In genomic region chr2:101751875-101752619, GRCh38 we compare ENCODE assay signal across 8 cellular contexts. TPM values are rescaled to one million over a fixed set of nuclear protein-coding genes. Genes with fewer than 3 reads are reported as not detected.
DNase-seq lines count a peak whose midpoint lies in the region; ATAC-seq and TF ChIP-seq lines count a peak whose summit lies in the region.

No MANE protein-coding gene starts in this region.

- peaks cover 26 to 48% of the 10 kb centered on the region in 2 experiments for H3K4me1 ChIP-seq in neutrophil (ENCODE audit: control insufficient read depth in 1 of 2, insufficient read depth in 1 of 2, low read depth in 1 of 2, low read length in 1 of 2)

- intact Hi-C loops in activated CD4-positive, alpha-beta memory T cell treated with anti-CD3 and anti-CD28 coated beads for 36 hours (cut with micrococcal nuclease) = no loop called here

- H3K4me3 Mint-ChIP-seq in T-cell (peak overlapping the region in 1 of 3 donors; percentile 45), immature natural killer cell (no peak overlapping the region)
- H3K4me3 Mint-ChIP-seq in activated CD4-positive, alpha-beta memory T cell treated with anti-CD3 and anti-CD28 coated beads for 36 hours = no peak overlapping the region

- no peaks in the 10 kb centered on the region for H3K36me3 ChIP-seq in neutrophil

- no peak overlapping the region for H3K4me3 ChIP-seq in neutrophil (ENCODE audit: low read depth in 1 of 2, low read length in 1 of 2)

- POLR2A ChIA-PET in T-cell (lab: Charles Lee) = interaction anchor here in 1 of 2 donors (0.6 kb wide), 1 partner anchor 11 kb away, joined by 3 read pairs; no protein-coding TSS in a partner anchor
- POLR2A ChIA-PET in activated CD4-positive, alpha-beta memory T cell treated with anti-CD3 and anti-CD28 coated beads for 36 hours (lab: Charles Lee) = interaction anchor here (0.8 kb wide), 1 partner anchor 10 kb away, joined by 3 read pairs; no protein-coding TSS in a partner anchor

- H3K9me3 Mint-ChIP-seq in T-cell = no peaks in the 10 kb centered on the region
- no peaks in the 10 kb centered on the region for H3K9me3 Mint-ChIP-seq in immature natural killer cell
- no peaks in the 10 kb centered on the region for H3K9me3 Mint-ChIP-seq in activated CD4-positive, alpha-beta memory T cell treated with anti-CD3 and anti-CD28 coated beads for 36 hours

- H3K4me1 Mint-ChIP-seq in T-cell (peaks cover 79% of the 10 kb centered on the region in 3 donors), immature natural killer cell (peaks cover 42 to 64% of the 10 kb centered on the region in 2 donors)
- peaks cover 69% of the 10 kb centered on the region for H3K4me1 Mint-ChIP-seq in activated CD4-positive, alpha-beta memory T cell treated with anti-CD3 and anti-CD28 coated beads for 36 hours (ENCODE audit: low read depth)

- H3K27me3 Mint-ChIP-seq in T-cell = no peaks in the 10 kb centered on the region
- H3K27me3 Mint-ChIP-seq in immature natural killer cell (ENCODE audit: low read depth in 3 of 3) = no peaks in the 10 kb centered on the region
- no peaks in the 10 kb centered on the region for H3K27me3 Mint-ChIP-seq in activated CD4-positive, alpha-beta memory T cell treated with anti-CD3 and anti-CD28 coated beads for 36 hours

- peak overlapping the region; percentile 24 to 35 for H3K27ac Mint-ChIP-seq in T-cell
- H3K27ac Mint-ChIP-seq in immature natural killer cell = peak overlapping the region in 1 of 6 donors; percentile 0
- H3K27ac Mint-ChIP-seq in activated CD4-positive, alpha-beta memory T cell treated with anti-CD3 and anti-CD28 coated beads for 36 hours = no peak overlapping the region

- no peaks in the 10 kb centered on the region for H3K27me3 ChIP-seq in neutrophil

- H3K36me3 Mint-ChIP-seq in T-cell (peaks cover 6% of the 10 kb centered on the region), immature natural killer cell (no peaks in the 10 kb centered on the region)
- H3K36me3 Mint-ChIP-seq in activated CD4-positive, alpha-beta memory T cell treated with anti-CD3 and anti-CD28 coated beads for 36 hours = peaks cover 1% of the 10 kb centered on the region

- TF ChIP-seq CTCF in neutrophil (IDR thresholded peaks at IDR 0.05) = no peak

- no peaks in the 10 kb centered on the region for H3K9me3 ChIP-seq in neutrophil

- ATAC-seq in GM18861 (IDR thresholded peaks at IDR 0.05; ENCODE audit: unreplicated experiment) (peak; percentile 89), HG02885 (IDR thresholded peaks at IDR 0.05; ENCODE audit: poor library complexity, unreplicated experiment) (peak; percentile 69), T-cell (replicated peaks in 1 of 4) (peak in 1 of 4 experiments; percentile 34)

- CTCF ChIA-PET in T-cell (lab: Charles Lee) = interaction anchor here (0.8 to 1.1 kb wide), 2 partner anchors 15 to 72 kb away, joined by 3 read pairs; no protein-coding TSS in a partner anchor
- CTCF ChIA-PET in activated CD4-positive, alpha-beta memory T cell treated with anti-CD3 and anti-CD28 coated beads for 36 hours (lab: Charles Lee) = interaction anchor here (0.7 to 1.2 kb wide), 3 partner anchors 33 to 80 kb away, joined by 3 to 5 read pairs (median 4); no protein-coding TSS in a partner anchor

- H3K27ac ChIP-seq in neutrophil = peak overlapping the region; percentile 52

- DNase-seq in T-cell = no peak
- no peak for DNase-seq in immature natural killer cell
- DNase-seq in NCI-H526 treated with DMSO at 0.1 percent for 48 hours (lab: John Stamatoyannopoulos, UW) = no peak
- no peak for DNase-seq in activated CD4-positive, alpha-beta memory T cell treated with anti-CD3 and anti-CD28 coated beads for 36 hours
- DNase-seq in SKM-1 (lab: John Stamatoyannopoulos, UW; ENCODE audit: unreplicated experiment) = no peak

RNA-seq across cellular contexts. Expression of gene MAP4K4, which starts 54.5 kb away (rescaled TPM):
- total RNA-seq in T-cell = 100 to 1,000 TPM in 2 of 5 donors, 10 to 100 TPM in 3; 84.2 to 148 (median 93.2) TPM
- 1 to 10 TPM; 2.1 to 4.6 (median 3.4) TPM for polyA plus RNA-seq in immature natural killer cell
- total RNA-seq in activated CD4-positive, alpha-beta memory T cell treated with anti-CD3 and anti-CD28 coated beads for 36 hours = 10 to 100 TPM; 42.1 to 43.4 TPM
